In genomic region chr11:19890308-19890707, GRCh38 we compare ENCODE assay signal across 11 cellular contexts.
DNase-seq lines count a peak whose midpoint lies in the region; ATAC-seq and TF ChIP-seq lines count a peak whose summit lies in the region.
"Had no signal": no experiment of that assay in that cellular context is flagged by ENCODE, and none has a peak within 500 bp of the region (broad histone marks: within the 10 kb centered on the region; RNA-seq: fewer than 3 reads in every experiment).

No MANE protein-coding gene starts in this region.

- in situ Hi-C loops in Caki2 (cut with HindIII; ENCODE audit: low pct_unique_long_range_greater_than_20kb, low sequenced_read_pairs), result no loop called here

- BruUV-seq in PC-3 (replicated peaks; lab: Mats Ljungman, UMichigan), result no TSS peak

- H3K4me3 ChIP-seq in PC-3 (ENCODE audit: low read length) (no peak overlapping the region), esophagus muscularis mucosa (no peak overlapping the region), prostate gland (no peak overlapping the region)
- H3K4me3 ChIP-seq: gastrocnemius medialis had no signal

- H3K9me3 ChIP-seq in PC-3 (ENCODE audit: low read length) (no peaks in the 10 kb centered on the region), esophagus muscularis mucosa (no peaks in the 10 kb centered on the region), prostate gland (no peaks in the 10 kb centered on the region)
- H3K9me3 ChIP-seq: gastrocnemius medialis had no signal

- no peaks in the 10 kb centered on the region for H3K9me3 Mint-ChIP-seq in osteocyte (ENCODE audit: unreplicated experiment)
- H3K9me3 Mint-ChIP-seq in activated CD4-positive, alpha-beta T cell treated with anti-CD3 and anti-CD28 coated beads, Interleukin-2, amount 10 ng/mL, durations not matched to agents 7 days and 5 days, result no peaks in the 10 kb centered on the region

- H2AFZ ChIP-seq in PC-3 (ENCODE audit: low read length), result no peak overlapping the region

- H3K36me3 Mint-ChIP-seq in osteocyte (ENCODE audit: unreplicated experiment), result peaks cover 22% of the 10 kb centered on the region
- H3K36me3 Mint-ChIP-seq in activated CD4-positive, alpha-beta T cell treated with anti-CD3 and anti-CD28 coated beads, Interleukin-2, amount 10 ng/mL, durations not matched to agents 7 days and 5 days (ENCODE audit: low read depth), result no peaks in the 10 kb centered on the region
- H3K36me3 Mint-ChIP-seq: activated naive CD4-positive, alpha-beta T cell treated with anti-CD3 and anti-CD28 coated beads, Interleukin-2, amount 50 U/mL, for 24 hours had no signal

- CTCF ChIA-PET in PC-3 (lab: Charles Lee), result no interaction called here
- CTCF ChIA-PET in activated CD4-positive, alpha-beta T cell treated with anti-CD3 and anti-CD28 coated beads, Interleukin-2, amount 10 ng/mL, durations not matched to agents 7 days and 5 days (lab: Charles Lee), result no interaction called here

- no peaks in the 10 kb centered on the region for H4K20me1 ChIP-seq in PC-3 (ENCODE audit: low read length)

- TF ChIP-seq POLR2A in esophagus muscularis mucosa (IDR thresholded peaks at IDR 0.05; ENCODE audit: low read depth), result no peak
- TF ChIP-seq POLR2A in prostate gland (IDR thresholded peaks at IDR 0.05), result no peak

- no peaks in the 10 kb centered on the region for H3K27me3 Mint-ChIP-seq in osteocyte (ENCODE audit: unreplicated experiment)
- no peaks in the 10 kb centered on the region for H3K27me3 Mint-ChIP-seq in activated CD4-positive, alpha-beta T cell treated with anti-CD3 and anti-CD28 coated beads, Interleukin-2, amount 10 ng/mL, durations not matched to agents 7 days and 5 days

- H3K4me2 ChIP-seq in PC-3 (ENCODE audit: low read length), result no peak overlapping the region

- intact Hi-C loops in PC-3 (cut with micrococcal nuclease) (loop anchor here (5.0 kb wide), 1 partner anchor 38 kb away; no protein-coding TSS in a partner anchor), esophagus muscularis mucosa (cut with DNase I) (no loop called here), prostate gland (cut with DNase I) (no loop called here)

- peak; percentile 60 for ATAC-seq in PC-3
- ATAC-seq in GM18873 (IDR thresholded peaks at IDR 0.05; ENCODE audit: low FRiP score, unreplicated experiment), result no peak
- ATAC-seq: activated CD4-positive, CD25-positive, alpha-beta regulatory T cell treated with anti-CD3 and anti-CD28 coated beads, Interleukin-2, amount 50 U/mL, for 24 hours; gastrocnemius medialis had no signal

- POLR2A ChIA-PET in PC-3 (lab: Charles Lee; ENCODE audit: unreplicated experiment), result no interaction called here
- POLR2A ChIA-PET in activated CD4-positive, alpha-beta T cell treated with anti-CD3 and anti-CD28 coated beads, Interleukin-2, amount 10 ng/mL, durations not matched to agents 7 days and 5 days (lab: Charles Lee), result no interaction called here

- no peak overlapping the region for H3K9ac ChIP-seq in PC-3 (ENCODE audit: low read length)

- H3K27ac Mint-ChIP-seq in osteocyte (ENCODE audit: unreplicated experiment), result peak overlapping the region; percentile 81
- H3K27ac Mint-ChIP-seq in activated CD4-positive, alpha-beta T cell treated with anti-CD3 and anti-CD28 coated beads, Interleukin-2, amount 10 ng/mL, durations not matched to agents 7 days and 5 days, result no peak overlapping the region
- H3K27ac Mint-ChIP-seq: activated naive CD4-positive, alpha-beta T cell treated with anti-CD3 and anti-CD28 coated beads, Interleukin-2, amount 50 U/mL, for 24 hours had no signal

- TF ChIP-seq EP300 in esophagus muscularis mucosa (IDR thresholded peaks at IDR 0.05), result no peak

- no peaks in the 10 kb centered on the region for H3K79me2 ChIP-seq in PC-3 (ENCODE audit: low read length)

- no peak overlapping the region for H3K4me3 Mint-ChIP-seq in osteocyte (ENCODE audit: unreplicated experiment)
- H3K4me3 Mint-ChIP-seq in activated CD4-positive, alpha-beta T cell treated with anti-CD3 and anti-CD28 coated beads, Interleukin-2, amount 10 ng/mL, durations not matched to agents 7 days and 5 days, result no peak overlapping the region
- H3K4me3 Mint-ChIP-seq: activated naive CD4-positive, alpha-beta T cell treated with anti-CD3 and anti-CD28 coated beads, Interleukin-2, amount 50 U/mL, for 24 hours had no signal

- H3K27ac ChIP-seq in PC-3 (ENCODE audit: low read length) (no peak overlapping the region), esophagus muscularis mucosa (replicated peaks in 1 of 4) (peak overlapping the region in 3 of 4 donors; percentile 24 to 47 (median 38)), prostate gland (no peak overlapping the region)
- H3K27ac ChIP-seq: gastrocnemius medialis had no signal

- no peak for TF ChIP-seq CTCF in PC-3 (conservative IDR thresholded peaks at IDR 0.05; ENCODE audit: low read depth, low read length)
- TF ChIP-seq CTCF in esophagus muscularis mucosa (IDR thresholded peaks at IDR 0.05), result no peak
- TF ChIP-seq CTCF in osteocyte (IDR thresholded peaks at IDR 0.05), result no peak
- TF ChIP-seq CTCF in prostate gland (IDR thresholded peaks at IDR 0.05), result no peak

- peaks cover 45% of the 10 kb centered on the region for H3K4me1 Mint-ChIP-seq in osteocyte (ENCODE audit: unreplicated experiment)
- H3K4me1 Mint-ChIP-seq in activated CD4-positive, alpha-beta T cell treated with anti-CD3 and anti-CD28 coated beads, Interleukin-2, amount 10 ng/mL, durations not matched to agents 7 days and 5 days, result no peaks in the 10 kb centered on the region
- H3K4me1 Mint-ChIP-seq: activated naive CD4-positive, alpha-beta T cell treated with anti-CD3 and anti-CD28 coated beads, Interleukin-2, amount 50 U/mL, for 24 hours had no signal

- H3K27me3 ChIP-seq in PC-3 (ENCODE audit: low read length) (no peaks in the 10 kb centered on the region), esophagus muscularis mucosa (no peaks in the 10 kb centered on the region), prostate gland (replicated peaks; ENCODE audit: insufficient read depth) (no peaks in the 10 kb centered on the region)
- H3K27me3 ChIP-seq: gastrocnemius medialis had no signal

- WGBS in esophagus muscularis mucosa, result 45% methylated on average over 1 of the region's 1 CpG
- WGBS in prostate gland, result 28% methylated on average over 1 of the region's 1 CpG

- DNase-seq in Caki2 (ENCODE audit: low read depth) (peak; percentile 73), PC-3 (peak; percentile 71), esophagus muscularis mucosa (ENCODE audit: extremely low spot score) (no peak), osteocyte (ENCODE audit: extremely low spot score, unreplicated experiment) (no peak), prostate gland (ENCODE audit: low spot score) (no peak)
- DNase-seq in activated CD4-positive, alpha-beta T cell treated with anti-CD3 and anti-CD28 coated beads, Interleukin-2, amount 10 ng/mL, durations not matched to agents 7 days and 5 days, result no peak
- DNase-seq in activated effector memory CD4-positive, alpha-beta T cell treated with Interleukin-2 at 50 U/mL for 16 hours, result no peak
- DNase-seq: gastrocnemius medialis had no signal

- no peaks in the 10 kb centered on the region for H3K9me2 ChIP-seq in PC-3 (replicated peaks; ENCODE audit: low read length)

- no peaks in the 10 kb centered on the region for H3F3A ChIP-seq in PC-3 (ENCODE audit: low read length, unreplicated experiment)

- H3K36me3 ChIP-seq in PC-3 (ENCODE audit: low read depth, low read length) (no peaks in the 10 kb centered on the region), esophagus muscularis mucosa (peaks cover 4 to 65% (median 24%) of the 10 kb centered on the region in 4 donors), prostate gland (no peaks in the 10 kb centered on the region)
- H3K36me3 ChIP-seq: gastrocnemius medialis had no signal

- H3K4me1 ChIP-seq in PC-3 (ENCODE audit: insufficient read depth, low read length), result peaks cover 22% of the 10 kb centered on the region
- H3K4me1 ChIP-seq in esophagus muscularis mucosa, result peaks cover 8 to 29% (median 23%) of the 10 kb centered on the region in 4 donors
- H3K4me1 ChIP-seq in prostate gland (replicated peaks), result no peaks in the 10 kb centered on the region

Comparison
In these comparisons a context has a peak if more than half of its experiments do, and no peak if none do; other contexts are left out.
1. DNase-seq: peak in Caki2 (single experiment) and PC-3 (single experiment); none in esophagus muscularis mucosa (single experiment), osteocyte (single experiment), activated CD4-positive, alpha-beta T cell treated with anti-CD3 and anti-CD28 coated beads, Interleukin-2, amount 10 ng/mL, durations not matched to agents 7 days and 5 days (single experiment), prostate gland (single experiment) and activated effector memory CD4-positive, alpha-beta T cell treated with Interleukin-2 at 50 U/mL for 16 hours (single experiment).
2. H3K27ac ChIP-seq: peak in esophagus muscularis mucosa (3 of 4); none in PC-3 (single experiment) and prostate gland (0 of 2).